In genomic region chr10:49089789-49090595, GRCh38 we compare ENCODE assay signal across 17 cellular contexts. TPM values are rescaled to one million over a fixed set of nuclear protein-coding genes. Genes with fewer than 3 reads are reported as not detected.
DNase-seq lines count a peak whose midpoint lies in the region; ATAC-seq and TF ChIP-seq lines count a peak whose summit lies in the region.
"Had no signal": no experiment of that assay in that cellular context is flagged by ENCODE, and none has a peak within 500 bp of the region (broad histone marks: within the 10 kb centered on the region; RNA-seq: fewer than 3 reads in every experiment).

No MANE protein-coding gene starts in this region.

- H3K27ac ChIP-seq in mammary epithelial cell (ENCODE audit: insufficient read depth, low read depth, low read length): no peak overlapping the region

- ATAC-seq in left cardiac atrium (peak; percentile 74 to 80), sciatic nerve (peak; percentile 68), HG02798 (IDR thresholded peaks at IDR 0.05; ENCODE audit: poor library complexity, unreplicated experiment) (no peak), HG03139 (IDR thresholded peaks at IDR 0.05; ENCODE audit: unreplicated experiment) (no peak)
- ATAC-seq: Panc1 had no signal

- DNase-seq in AG08395 (ENCODE audit: low spot score) (peak; percentile 35), astrocyte of the spinal cord (ENCODE audit: low read depth, low spot score) (peak; percentile 65), left cardiac atrium (no peak), sciatic nerve (ENCODE audit: low spot score) (peak; percentile 44), NCI-H446 (lab: John Stamatoyannopoulos, UW) (no peak), mammary epithelial cell (no peak)
- DNase-seq: activated CD4-positive, CD25-positive, alpha-beta regulatory T cell; DMS53; hypothalamus; SK-N-SH had no signal

- intact Hi-C loops in left cardiac atrium (cut with DNase I) (no loop called here), sciatic nerve (cut with DNase I) (no loop called here), mammary epithelial cell (cut with micrococcal nuclease) (no loop called here)

- H3K4me3 ChIP-seq in astrocyte of the spinal cord (ENCODE audit: low read depth, low read length): no peak overlapping the region
- no peak overlapping the region for H3K4me3 ChIP-seq in mammary epithelial cell (replicated peaks in 1 of 3; ENCODE audit: insufficient read depth in 1 of 3, low read depth in 2 of 3, low read length in 3 of 3)

- no peak overlapping the region for H3K4me2 ChIP-seq in mammary epithelial cell (ENCODE audit: insufficient read depth, low read depth, low read length)
- H3K4me2 ChIP-seq: SK-N-SH had no signal

- no peaks in the 10 kb centered on the region for H3K36me3 ChIP-seq in mammary epithelial cell (ENCODE audit: insufficient read depth, low read length)

- CTCF ChIA-PET in mammary epithelial cell (lab: Charles Lee; ENCODE audit: low non-redundant PET): no interaction called here

- H4K20me1 ChIP-seq in mammary epithelial cell (ENCODE audit: insufficient read depth, low read length): no peaks in the 10 kb centered on the region

- no peak overlapping the region for H3K9ac ChIP-seq in mammary epithelial cell (ENCODE audit: insufficient read depth, low read length)
- H3K9ac ChIP-seq: SK-N-SH had no signal

- TF ChIP-seq CTCF in astrocyte of the spinal cord (IDR thresholded peaks at IDR 0.05; ENCODE audit: low read depth, low read length) (no peak), mammary epithelial cell (conservative IDR thresholded peaks at IDR 0.05 in 1 of 2, IDR thresholded peaks at IDR 0.05 in 1 of 2; ENCODE audit: extremely low read depth in 1 of 2, insufficient read depth in 1 of 2, low read depth in 1 of 2, low read length in 2 of 2) (no peak)

- WGBS in mammary epithelial cell (ENCODE audit: low coverage, missing lambda C conversion rate): 0% methylated on average over 1 of the region's 1 CpG

- H3K79me2 ChIP-seq in mammary epithelial cell (ENCODE audit: insufficient read depth, low read length): no peaks in the 10 kb centered on the region

- dilution Hi-C loops in mammary epithelial cell (cut with HindIII; ENCODE audit: low sequenced_read_pairs): loop anchor here (10.0 kb wide), 1 partner anchor 135 kb away; no protein-coding TSS in a partner anchor

- no peak overlapping the region for H2AFZ ChIP-seq in mammary epithelial cell (ENCODE audit: low read depth, low read length)

- H3K9me3 ChIP-seq in mammary epithelial cell (replicated peaks; ENCODE audit: insufficient read depth, low read length): peaks cover 3% of the 10 kb centered on the region
- H3K9me3 ChIP-seq: SK-N-SH had no signal

- in situ Hi-C loops in astrocyte of the spinal cord (cut with HindIII; ENCODE audit: low sequenced_read_pairs): no loop called here
- in situ Hi-C loops in mammary epithelial cell (cut with MboI; ENCODE audit: low sequenced_read_pairs in 2 of 2): no loop called here

- no TSS peak for BruUV-seq in mammary epithelial cell (replicated peaks; lab: Mats Ljungman, UMichigan)

- no peaks in the 10 kb centered on the region for H3K27me3 ChIP-seq in mammary epithelial cell (ENCODE audit: insufficient read depth, low read length)

- H3K4me1 ChIP-seq in mammary epithelial cell (ENCODE audit: insufficient read depth, low read length): no peaks in the 10 kb centered on the region

RNA-seq across cellular contexts. Expression of gene VSTM4, which starts 25.3 kb away (rescaled TPM):
- total RNA-seq in left cardiac atrium (10 to 100 TPM; 17.2 to 21.0 TPM), sciatic nerve (16.4 TPM), mammary epithelial cell (under 1 TPM in 1 of 2 donors, not detected in 1; under 0.01 TPM)
- not detected for polyA plus RNA-seq in mammary epithelial cell
- not detected for polyA minus RNA-seq in mammary epithelial cell

RNA-seq across cellular contexts. Expression of gene FAM170B, which starts 43.8 kb away (rescaled TPM):
- total RNA-seq in left cardiac atrium: not detected
- not detected for total RNA-seq in sciatic nerve
- not detected for total RNA-seq in mammary epithelial cell
- polyA plus RNA-seq in mammary epithelial cell: not detected
- polyA minus RNA-seq in mammary epithelial cell: not detected
- total RNA-seq: A172, cerebellum, kidney epithelial cell, mononuclear cell had no signal
- polyA plus RNA-seq: SK-N-SH had no signal

Comparison
In these comparisons a context has a peak if more than half of its experiments do, and no peak if none do; other contexts are left out.
1. DNase-seq: peak in AG08395 (single experiment), astrocyte of the spinal cord (single experiment) and sciatic nerve (single experiment); none in left cardiac atrium (single experiment), NCI-H446 (0 of 2) and mammary epithelial cell (single experiment).
2. ATAC-seq: peak in left cardiac atrium (2 of 2) and sciatic nerve (single experiment); none in HG02798 (single experiment) and HG03139 (single experiment).
3. RNA of gene VSTM4, which starts 25.3 kb away (total RNA-seq): 17.2 to 21.0 TPM in left cardiac atrium and 16.4 TPM in sciatic nerve (single experiment); under 0.01 TPM in mammary epithelial cell; every median in the first group is over 10 times any median in the second.